ENCODE assay signal across 11 cellular contexts in the genomic region with DNA sequence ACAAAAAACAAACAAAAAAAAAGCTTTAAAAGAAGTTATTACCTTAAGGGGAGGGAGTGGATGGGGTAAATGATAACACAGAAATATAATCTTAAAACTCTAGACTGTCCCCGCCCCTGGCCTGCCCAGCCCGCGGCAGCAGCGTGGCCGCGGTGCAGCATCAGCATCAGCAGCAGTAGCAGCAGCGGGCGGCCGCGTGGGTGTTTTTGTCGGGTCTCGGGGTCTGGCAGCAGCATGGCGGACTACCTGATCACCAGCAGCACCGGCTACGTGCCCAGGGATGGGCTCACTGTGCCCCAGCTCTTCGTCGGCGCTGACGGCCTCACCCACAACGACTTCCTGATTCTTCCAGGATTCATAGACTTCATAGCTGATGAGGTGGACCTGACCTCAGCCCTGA.
"Had no signal": no experiment of that assay in that cellular context is flagged by ENCODE, and none has a peak within 500 bp of the region (broad histone marks: within the 10 kb centered on the region; RNA-seq: fewer than 3 reads in every experiment).

No MANE protein-coding gene starts in this region.

- H3K9me3 ChIP-seq: HAP-1 had no signal

- DNase-seq: GM23248, GOT3, H7, H9, HCEC 1CT, HFFc6 had no signal

- H2AFZ ChIP-seq: GM23248, GM23338 had no signal

- H3K4me2 ChIP-seq: GM23338 had no signal

- H3K27ac ChIP-seq: GM23248 had no signal

- H3K4me3 ChIP-seq: GM23248, GM23338, HAP-1 had no signal

- H3K4me1 ChIP-seq: HAP-1 had no signal

- ATAC-seq: GM23338, HCT116 had no signal

- H3K36me3 ChIP-seq: HAP-1 had no signal

- H3K9ac ChIP-seq: GM23248 had no signal

- FAIRE-seq: H1, H54 had no signal
